31 cellular contexts compared by ENCODE assay signal in the genomic region with DNA sequence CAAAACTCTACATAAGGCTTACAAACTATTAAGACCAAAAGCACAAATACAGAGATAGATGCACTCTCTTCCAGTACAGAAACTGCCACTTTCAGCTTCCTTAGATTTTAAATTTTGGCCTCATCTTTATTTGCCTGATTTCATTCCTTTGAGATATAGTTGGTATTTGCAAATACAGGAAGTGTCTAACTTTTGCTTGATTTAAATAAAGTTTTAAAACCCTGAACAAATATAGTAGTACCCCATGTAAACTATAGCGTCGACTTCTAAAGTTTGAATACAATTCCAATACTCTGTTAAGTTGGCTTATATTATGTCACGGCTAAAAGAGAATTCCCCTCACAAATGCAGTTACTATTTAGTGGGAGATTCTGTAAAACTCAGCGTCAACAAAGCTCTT. TPM values are rescaled to one million over a fixed set of nuclear protein-coding genes. Genes with fewer than 3 reads are reported as not detected.
DNase-seq lines count a peak whose midpoint lies in the region; ATAC-seq, FAIRE-seq and TF ChIP-seq lines count a peak whose summit lies in the region.
"Had no signal": no experiment of that assay in that cellular context is flagged by ENCODE, and none has a peak within 500 bp of the region (broad histone marks: within the 10 kb centered on the region; RNA-seq: fewer than 3 reads in every experiment).

No MANE protein-coding gene starts in this region.

- 96% methylated on average over 4 of the region's 4 CpGs for WGBS in K562 (ENCODE audit: insufficient coverage, low coverage, missing lambda C conversion rate)

- no peak for DNase-seq in activated T-cell treated with anti-CD3 and anti-CD28 coated beads, Interleukin-2, amount 50 U/mL, for 24 hours
- DNase-seq in activated T-cell treated with anti-CD3 and anti-CD28 coated beads, Interleukin-2, amount 50 U/mL, for 48 hours, result no peak
- DNase-seq in K562 (ENCODE audit: extremely low read depth in 1 of 4, low spot score in 3 of 4) (no peak), T-helper 2 cell (no peak)
- no peak for DNase-seq in stimulated activated naive B cell treated with anti-CD40 and anti-IgM and Interleukin-4, amounts not matched to agents 10 μg/mL and 1 μg/mL and 100 μg/mL, for 72 hours
- DNase-seq: activated CD4-positive, alpha-beta T cell treated with anti-CD3 and anti-CD28 coated beads, Interleukin-2, amount 50 U/mL, for 1 hour; central memory CD4-positive, alpha-beta T cell; dermis blood vessel endothelial cell; gastrocnemius medialis; immature natural killer cell; left lung; mesendoderm; NCI-H1092; NCI-H2029; NCI-H526; SHP77; stimulated activated CD4-positive, alpha-beta T cell treated with anti-CD3 and anti-CD28 coated beads, Interleukin-12 subunit alpha, Interleukin-12 subunit beta, amount 100 ng/mL, for 4 hours; stimulated activated CD4-positive, alpha-beta T cell treated with anti-CD3 and anti-CD28 coated beads, Interleukin-4, amount 100 ng/mL, for 24 hours; stimulated activated naive CD4-positive, alpha-beta T cell treated with Interleukin-2 at 50 U/mL for 16 hours had no signal

- H3K4me3 ChIP-seq in KMS-11 (IDR thresholded peaks at IDR 0.05; ENCODE audit: insufficient read depth, low read depth, low read length) (no peak overlapping the region), K562 (no peak overlapping the region)
- H3K4me3 ChIP-seq: gastrocnemius medialis, hepatocyte, left lung, vagina had no signal

- H3K36me3 Mint-ChIP-seq in activated T-cell treated with anti-CD3 and anti-CD28 coated beads, Interleukin-2, amount 50 U/mL, for 24 hours (ENCODE audit: low read depth), result peaks cover 92% of the 10 kb centered on the region
- peaks cover 27 to 56% of the 10 kb centered on the region in 2 donors for H3K36me3 Mint-ChIP-seq in stimulated activated naive B cell treated with anti-CD40 and anti-IgM and Interleukin-4, amounts not matched to agents 10 μg/mL and 1 μg/mL and 100 μg/mL, for 72 hours

- POLR2A ChIA-PET in K562 (lab: Yijun Ruan, JAX), result no interaction called here

- no TSS peak for BruUV-seq in K562 (replicated peaks; lab: Mats Ljungman, UMichigan)

- CTCF ChIA-PET in K562 (lab: Yijun Ruan, JAX; ENCODE audit: low intra/inter-chr PET ratio), result no interaction called here

- H3K9me3 Mint-ChIP-seq in activated T-cell treated with anti-CD3 and anti-CD28 coated beads, Interleukin-2, amount 50 U/mL, for 24 hours, result no peaks in the 10 kb centered on the region
- H3K9me3 Mint-ChIP-seq in stimulated activated naive B cell treated with anti-CD40 and anti-IgM and Interleukin-4, amounts not matched to agents 10 μg/mL and 1 μg/mL and 100 μg/mL, for 72 hours, result no peaks in the 10 kb centered on the region
- H3K9me3 Mint-ChIP-seq: immature natural killer cell had no signal

- no peak overlapping the region for H3K27ac ChIP-seq in KMS-11
- no peak overlapping the region for H3K27ac ChIP-seq in K562 (ENCODE audit: extremely low read depth, low read depth, low read length)
- H3K27ac ChIP-seq: gastrocnemius medialis, hepatocyte, left lung, neutrophil, vagina had no signal

- no peaks in the 10 kb centered on the region for H3K27me3 ChIP-seq in KMS-11 (ENCODE audit: insufficient read depth, low read depth)
- no peaks in the 10 kb centered on the region for H3K27me3 ChIP-seq in K562 (ENCODE audit: control insufficient read depth in 2 of 2, insufficient read depth in 2 of 2, low read length in 2 of 2)
- H3K27me3 ChIP-seq: gastrocnemius medialis, hepatocyte, left lung, neutrophil, vagina had no signal

- ATAC-seq in K562 (no peak), HG03571 (IDR thresholded peaks at IDR 0.05; ENCODE audit: unreplicated experiment) (no peak), GM21526 (IDR thresholded peaks at IDR 0.05; ENCODE audit: low FRiP score, unreplicated experiment) (no peak)
- ATAC-seq in stimulated activated naive B cell treated with anti-CD40 and anti-IgM and Interleukin-4, amounts not matched to agents 10 μg/mL and 1 μg/mL and 100 μg/mL, for 72 hours (replicated peaks), result no peak
- ATAC-seq: gastrocnemius medialis, HCT116, left lung, sciatic nerve had no signal

- TF ChIP-seq POLR2A in K562 (conservative IDR thresholded peaks at IDR 0.05), result no peak

- H3K9me1 ChIP-seq in K562 (ENCODE audit: control insufficient read depth, insufficient read depth, low read length), result peaks cover 10% of the 10 kb centered on the region

- H3K79me2 ChIP-seq in KMS-11 (ENCODE audit: insufficient read depth, low read depth) (no peaks in the 10 kb centered on the region), K562 (ENCODE audit: control insufficient read depth, insufficient read depth, low read length) (no peaks in the 10 kb centered on the region; the same call in 2 of the 3 replicates)

- in situ Hi-C loops in K562 (cut with MboI), result no loop called here

- TF ChIP-seq CTCF in KMS-11 (conservative IDR thresholded peaks at IDR 0.05; ENCODE audit: low read depth, low read length) (no peak), K562 (IDR thresholded peaks at IDR 0.05 in 2 of 3, conservative IDR thresholded peaks at IDR 0.05 in 1 of 3; ENCODE audit: insufficient read depth in 2 of 3, low read depth in 1 of 3, low read length in 3 of 3) (no peak)

- peaks cover 20% of the 10 kb centered on the region for H3K4me1 Mint-ChIP-seq in activated T-cell treated with anti-CD3 and anti-CD28 coated beads, Interleukin-2, amount 50 U/mL, for 24 hours (ENCODE audit: low read depth)
- H3K4me1 Mint-ChIP-seq in stimulated activated naive B cell treated with anti-CD40 and anti-IgM and Interleukin-4, amounts not matched to agents 10 μg/mL and 1 μg/mL and 100 μg/mL, for 72 hours, result peaks cover 7 to 14% of the 10 kb centered on the region in 2 donors

- no peak for TF ChIP-seq EP300 in K562 (IDR thresholded peaks at IDR 0.05; ENCODE audit: low read length)

- H3K27ac Mint-ChIP-seq in activated T-cell treated with anti-CD3 and anti-CD28 coated beads, Interleukin-2, amount 50 U/mL, for 24 hours, result peak overlapping the region; percentile 57
- H3K27ac Mint-ChIP-seq in stimulated activated naive B cell treated with anti-CD40 and anti-IgM and Interleukin-4, amounts not matched to agents 10 μg/mL and 1 μg/mL and 100 μg/mL, for 72 hours, result peak overlapping the region; percentile 43

- H2AFZ ChIP-seq in KMS-11 (ENCODE audit: low read depth), result no peak overlapping the region
- no peak overlapping the region for H2AFZ ChIP-seq in K562 (ENCODE audit: low read depth, low read length)
- H2AFZ ChIP-seq: hepatocyte had no signal

- H3K4me1 ChIP-seq in KMS-11 (ENCODE audit: low read depth, poor library complexity, severe bottlenecking) (peaks cover 44% of the 10 kb centered on the region), K562 (replicated peaks in 1 of 2; ENCODE audit: control insufficient read depth in 2 of 2, insufficient read depth in 2 of 2, low read length in 2 of 2) (0 out of 5 replicates have a peak, but pooled peaks cover 0 to 3% of the 10 kb centered on the region in 2 experiments)
- H3K4me1 ChIP-seq: left lung had no signal

- no peaks in the 10 kb centered on the region for H3K27me3 Mint-ChIP-seq in activated T-cell treated with anti-CD3 and anti-CD28 coated beads, Interleukin-2, amount 50 U/mL, for 24 hours
- H3K27me3 Mint-ChIP-seq in stimulated activated naive B cell treated with anti-CD40 and anti-IgM and Interleukin-4, amounts not matched to agents 10 μg/mL and 1 μg/mL and 100 μg/mL, for 72 hours, result no peaks in the 10 kb centered on the region

- no peak for FAIRE-seq in K562 (lab: Jason Lieb, UNC)
- FAIRE-seq: D721Med had no signal

- no peaks in the 10 kb centered on the region for H3K9me3 ChIP-seq in K562 (replicated peaks; ENCODE audit: control insufficient read depth, insufficient read depth, low read depth, low read length)
- H3K9me3 ChIP-seq: gastrocnemius medialis, left lung, neutrophil, vagina had no signal

- no peak for TF ChIP-seq RAD21 in K562 (CRISPR knock-in tag; conservative IDR thresholded peaks at IDR 0.05 in 1 of 2, IDR thresholded peaks at IDR 0.05 in 1 of 2)

- H3K4me2 ChIP-seq in KMS-11, result peak overlapping the region; percentile 71; the same call in 1 of the 2 replicates
- no peak overlapping the region for H3K4me2 ChIP-seq in K562 (ENCODE audit: insufficient read depth, low read length)
- H3K4me2 ChIP-seq: hepatocyte had no signal

- H3K36me3 ChIP-seq in KMS-11 (ENCODE audit: insufficient read depth), result no peaks in the 10 kb centered on the region
- H3K36me3 ChIP-seq in K562 (ENCODE audit: control insufficient read depth, insufficient read depth, low read length), result peaks cover 80% of the 10 kb centered on the region

- no peaks in the 10 kb centered on the region for H4K20me1 ChIP-seq in KMS-11 (ENCODE audit: insufficient read depth)
- no peaks in the 10 kb centered on the region for H4K20me1 ChIP-seq in K562 (replicated peaks; ENCODE audit: control insufficient read depth, insufficient read depth, low read length)

- intact Hi-C loops in K562 (cut with micrococcal nuclease), result no loop called here

- H3K9ac ChIP-seq in KMS-11, result no peak overlapping the region
- no peak overlapping the region for H3K9ac ChIP-seq in K562 (ENCODE audit: insufficient read depth in 1 of 2, low read depth in 2 of 2, low read length in 2 of 2)

- H3K4me3 Mint-ChIP-seq in activated T-cell treated with anti-CD3 and anti-CD28 coated beads, Interleukin-2, amount 50 U/mL, for 24 hours, result no peak overlapping the region
- H3K4me3 Mint-ChIP-seq in stimulated activated naive B cell treated with anti-CD40 and anti-IgM and Interleukin-4, amounts not matched to agents 10 μg/mL and 1 μg/mL and 100 μg/mL, for 72 hours, result no peak overlapping the region
- H3K4me3 Mint-ChIP-seq: immature natural killer cell had no signal

RNA-seq across cellular contexts. Expression of a gene that starts 1.2 kb away (rescaled TPM):
- total RNA-seq in K562 (2011; cell fraction: chromatin; rRNA removed; ENCODE audit: low replicate concordance), result not detected in 2 replicates
- total RNA-seq in K562 (2011; cell fraction: nucleolus; rRNA removed), result not detected in 2 replicates
- total RNA-seq in K562 (2011; cell fraction: nucleoplasm; rRNA removed), result not detected in 2 replicates
- total RNA-seq in K562 (2014; rRNA removed) (not detected in 2 replicates), K562 (2014; rRNA removed; fragmentation: Illumina TruSeq; extraction: Trizol) (not detected in 2 replicates), K562 (2015; rRNA removed; fragmentation: Illumina TruSeq; extraction: Trizol) (not detected in 2 replicates), K562 (2021) (not detected in 2 replicates)
- polyA plus RNA-seq in K562 (2011; rRNA removed) (not detected in 2 replicates), K562 (2014; fragmentation: Illumina TruSeq; extraction: Trizol) (not detected in 2 replicates), K562 (2014; fragmentation: Nextera tagmentation; extraction: Ambion mirVana) (not detected), K562 (2014; rRNA removed) (not detected in 2 replicates)
- polyA plus RNA-seq in K562 (2011; cell fraction: cytosol; rRNA removed), result not detected in 2 replicates
- polyA plus RNA-seq in K562 (2011; cell fraction: nucleus; rRNA removed), result not detected in 2 replicates
- 0.18 and 0.26 TPM in 2 replicates for polyA plus RNA-seq in K562 (2012)
- not detected in 2 replicates for polyA minus RNA-seq in K562 (2011; rRNA and poly(A)+ RNA removed)
- not detected in 2 replicates for polyA minus RNA-seq in K562 (2011; cell fraction: cytosol; rRNA and poly(A)+ RNA removed)
- not detected in 2 replicates for polyA minus RNA-seq in K562 (2011; cell fraction: nucleus; rRNA and poly(A)+ RNA removed)
- total RNA-seq: A172, dermis blood vessel endothelial cell, gastrocnemius medialis, hepatocyte, left lung, posterior vena cava, vagina had no signal
- polyA plus RNA-seq: immature natural killer cell, thymus had no signal

RNA-seq across cellular contexts. Expression of a gene that starts 51.6 kb away (rescaled TPM):
- 78.0 and 128 TPM in 2 replicates for total RNA-seq in K562 (2011; cell fraction: chromatin; rRNA removed; ENCODE audit: low replicate concordance)
- total RNA-seq in K562 (2011; cell fraction: nucleolus; rRNA removed), result 43.4 and 57.8 TPM in 2 replicates
- total RNA-seq in K562 (2011; cell fraction: nucleoplasm; rRNA removed), result 59.3 and 74.2 TPM in 2 replicates
- 34.5 and 34.6 TPM in 2 replicates for total RNA-seq in K562 (2014; rRNA removed)
- total RNA-seq in K562 (2014; rRNA removed; fragmentation: Illumina TruSeq; extraction: Trizol), result 48.8 and 52.4 TPM in 2 replicates
- 36.8 and 42.8 TPM in 2 replicates for total RNA-seq in K562 (2015; rRNA removed; fragmentation: Illumina TruSeq; extraction: Trizol)
- total RNA-seq in K562 (2021), result 35.6 and 50.7 TPM in 2 replicates
- 32.8 and 40.4 TPM in 2 replicates for polyA plus RNA-seq in K562 (2011; rRNA removed)
- polyA plus RNA-seq in K562 (2011; cell fraction: cytosol; rRNA removed), result 18.9 and 23.9 TPM in 2 replicates
- polyA plus RNA-seq in K562 (2011; cell fraction: nucleus; rRNA removed), result 50.5 and 51.9 TPM in 2 replicates
- polyA plus RNA-seq in K562 (2012), result 19.3 and 23.7 TPM in 2 replicates
- polyA plus RNA-seq in K562 (2014; fragmentation: Illumina TruSeq; extraction: Trizol), result 34.6 and 39.7 TPM in 2 replicates
- polyA plus RNA-seq in K562 (2014; fragmentation: Nextera tagmentation; extraction: Ambion mirVana), result 100 to 1,000 TPM; 129 to 145 TPM
- polyA plus RNA-seq in K562 (2014; rRNA removed), result 36.6 and 37.6 TPM in 2 replicates
- polyA minus RNA-seq in K562 (2011; rRNA and poly(A)+ RNA removed), result 55.1 and 57.5 TPM in 2 replicates
- 17.5 and 20.9 TPM in 2 replicates for polyA minus RNA-seq in K562 (2011; cell fraction: cytosol; rRNA and poly(A)+ RNA removed)
- polyA minus RNA-seq in K562 (2011; cell fraction: nucleus; rRNA and poly(A)+ RNA removed), result 80.4 and 104 TPM in 2 replicates
